ENCODE assay signal across 2 cellular contexts in the genomic region with DNA sequence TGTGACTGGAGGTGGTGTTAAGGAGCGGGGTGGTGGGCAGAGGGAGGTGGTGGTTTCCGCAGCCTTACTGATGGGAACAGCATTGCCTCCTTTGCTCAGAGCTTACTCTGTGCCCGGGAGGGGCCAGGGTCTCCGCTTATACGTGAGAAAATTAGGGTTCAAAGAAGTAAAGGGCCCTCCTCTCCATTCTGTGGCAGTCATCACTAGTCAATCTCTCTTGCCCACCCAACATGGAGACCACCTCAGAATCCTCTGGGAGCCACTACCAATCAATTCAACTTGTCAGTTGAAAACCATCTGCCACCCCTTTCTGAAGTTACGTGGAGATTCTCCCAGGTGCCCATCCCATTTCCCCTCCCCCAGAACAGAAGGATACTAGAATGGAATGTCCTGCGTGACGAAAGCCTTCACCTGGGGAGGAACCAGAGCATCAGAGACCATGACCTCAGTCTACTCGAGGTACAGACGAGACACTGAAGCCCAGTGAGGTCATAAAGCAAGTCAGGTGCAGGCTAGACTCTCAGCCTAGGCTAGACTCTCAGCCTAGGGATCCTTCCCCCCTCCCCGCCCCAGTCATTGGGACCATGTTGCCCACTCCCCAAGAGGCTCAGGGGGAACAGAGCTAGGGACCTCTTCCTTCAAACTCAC.
TF ChIP-seq lines count a peak whose summit lies in the region.

No MANE protein-coding gene starts in this region.

TF ChIP-seq in SK-N-SH, 30 proteins besides CTCF, POLR2A, EP300 and RAD21:
- TF ChIP-seq FOSL2 (IDR thresholded peaks at IDR 0.05; ENCODE audit: borderline replicate concordance, low read depth) (no peak), POLR2AphosphoS5 (IDR thresholded peaks at IDR 0.05; ENCODE audit: low read depth, low read length) (no peak), GATA2 (CRISPR knock-in tag; IDR thresholded peaks at IDR 0.05) (no peak), NFIC (IDR thresholded peaks at IDR 0.05; ENCODE audit: borderline replicate concordance) (no peak), TAF1 (IDR thresholded peaks at IDR 0.05; ENCODE audit: borderline replicate concordance, low read depth, low read length) (no peak), ZBTB33 (IDR thresholded peaks at IDR 0.05; ENCODE audit: borderline replicate concordance, low read depth) (no peak), CHD2 (IDR thresholded peaks at IDR 0.05; ENCODE audit: low read length, partially characterized antibody) (no peak), RFX5 (IDR thresholded peaks at IDR 0.05; ENCODE audit: low read length) (no peak), MXI1 (IDR thresholded peaks at IDR 0.05; ENCODE audit: low read depth, low read length) (no peak), RXRA (IDR thresholded peaks at IDR 0.05; ENCODE audit: borderline replicate concordance, low read depth) (no peak), JUND (IDR thresholded peaks at IDR 0.05) (no peak), SIN3A (IDR thresholded peaks at IDR 0.05; ENCODE audit: borderline replicate concordance, low read depth, low read length) (no peak), FOXM1 (IDR thresholded peaks at IDR 0.05; ENCODE audit: low read depth) (no peak), FOXJ3 (CRISPR knock-in tag; IDR thresholded peaks at IDR 0.05) (no peak), IRF3 (IDR thresholded peaks at IDR 0.05; ENCODE audit: low read depth, low read length) (no peak), SMC3 (IDR thresholded peaks at IDR 0.05; ENCODE audit: low read depth, low read length) (no peak), MEF2A (IDR thresholded peaks at IDR 0.05; ENCODE audit: borderline replicate concordance, low read depth) (no peak), TEAD4 (IDR thresholded peaks at IDR 0.05; ENCODE audit: borderline replicate concordance, insufficient read depth) (no peak)
- TF ChIP-seq, protein P1, sequence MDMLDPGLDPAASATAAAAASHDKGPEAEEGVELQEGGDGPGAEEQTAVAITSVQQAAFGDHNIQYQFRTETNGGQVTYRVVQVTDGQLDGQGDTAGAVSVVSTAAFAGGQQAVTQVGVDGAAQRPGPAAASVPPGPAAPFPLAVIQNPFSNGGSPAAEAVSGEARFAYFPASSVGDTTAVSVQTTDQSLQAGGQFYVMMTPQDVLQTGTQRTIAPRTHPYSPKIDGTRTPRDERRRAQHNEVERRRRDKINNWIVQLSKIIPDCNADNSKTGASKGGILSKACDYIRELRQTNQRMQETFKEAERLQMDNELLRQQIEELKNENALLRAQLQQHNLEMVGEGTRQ (IDR thresholded peaks at IDR 0.05; ENCODE audit: borderline replicate concordance, low read depth, low read length) = no peak
- TF ChIP-seq, protein P2, sequence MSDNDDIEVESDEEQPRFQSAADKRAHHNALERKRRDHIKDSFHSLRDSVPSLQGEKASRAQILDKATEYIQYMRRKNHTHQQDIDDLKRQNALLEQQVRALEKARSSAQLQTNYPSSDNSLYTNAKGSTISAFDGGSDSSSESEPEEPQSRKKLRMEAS (IDR thresholded peaks at IDR 0.05; ENCODE audit: low read depth) = no peak

TF ChIP-seq in SK-N-SH treated with all-trans-retinoic acid at 6 μM for 48 hours, 23 proteins besides CTCF, POLR2A, EP300 and RAD21:
- TF ChIP-seq ZC3H10 (CRISPR knock-in tag; IDR thresholded peaks at IDR 0.05) (no peak), ZNF70 (CRISPR knock-in tag; IDR thresholded peaks at IDR 0.05) (no peak), GLIS3 (CRISPR knock-in tag; IDR thresholded peaks at IDR 0.05) (no peak), TSHZ2 (CRISPR knock-in tag; IDR thresholded peaks at IDR 0.05) (no peak), CREB5 (CRISPR knock-in tag; IDR thresholded peaks at IDR 0.05; ENCODE audit: low read depth) (no peak), SNAI2 (CRISPR knock-in tag; IDR thresholded peaks at IDR 0.05) (no peak), TOX (CRISPR knock-in tag; IDR thresholded peaks at IDR 0.05; ENCODE audit: borderline replicate concordance) (no peak), OSR1 (CRISPR knock-in tag; IDR thresholded peaks at IDR 0.05) (no peak)
- TF ChIP-seq, protein P3, sequence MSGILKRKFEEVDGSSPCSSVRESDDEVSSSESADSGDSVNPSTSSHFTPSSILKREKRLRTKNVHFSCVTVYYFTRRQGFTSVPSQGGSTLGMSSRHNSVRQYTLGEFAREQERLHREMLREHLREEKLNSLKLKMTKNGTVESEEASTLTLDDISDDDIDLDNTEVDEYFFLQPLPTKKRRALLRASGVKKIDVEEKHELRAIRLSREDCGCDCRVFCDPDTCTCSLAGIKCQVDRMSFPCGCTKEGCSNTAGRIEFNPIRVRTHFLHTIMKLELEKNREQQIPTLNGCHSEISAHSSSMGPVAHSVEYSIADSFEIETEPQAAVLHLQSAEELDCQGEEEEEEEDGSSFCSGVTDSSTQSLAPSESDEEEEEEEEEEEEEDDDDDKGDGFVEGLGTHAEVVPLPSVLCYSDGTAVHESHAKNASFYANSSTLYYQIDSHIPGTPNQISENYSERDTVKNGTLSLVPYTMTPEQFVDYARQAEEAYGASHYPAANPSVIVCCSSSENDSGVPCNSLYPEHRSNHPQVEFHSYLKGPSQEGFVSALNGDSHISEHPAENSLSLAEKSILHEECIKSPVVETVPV (CRISPR knock-in tag; IDR thresholded peaks at IDR 0.05) = no peak
